In the genomic region with DNA sequence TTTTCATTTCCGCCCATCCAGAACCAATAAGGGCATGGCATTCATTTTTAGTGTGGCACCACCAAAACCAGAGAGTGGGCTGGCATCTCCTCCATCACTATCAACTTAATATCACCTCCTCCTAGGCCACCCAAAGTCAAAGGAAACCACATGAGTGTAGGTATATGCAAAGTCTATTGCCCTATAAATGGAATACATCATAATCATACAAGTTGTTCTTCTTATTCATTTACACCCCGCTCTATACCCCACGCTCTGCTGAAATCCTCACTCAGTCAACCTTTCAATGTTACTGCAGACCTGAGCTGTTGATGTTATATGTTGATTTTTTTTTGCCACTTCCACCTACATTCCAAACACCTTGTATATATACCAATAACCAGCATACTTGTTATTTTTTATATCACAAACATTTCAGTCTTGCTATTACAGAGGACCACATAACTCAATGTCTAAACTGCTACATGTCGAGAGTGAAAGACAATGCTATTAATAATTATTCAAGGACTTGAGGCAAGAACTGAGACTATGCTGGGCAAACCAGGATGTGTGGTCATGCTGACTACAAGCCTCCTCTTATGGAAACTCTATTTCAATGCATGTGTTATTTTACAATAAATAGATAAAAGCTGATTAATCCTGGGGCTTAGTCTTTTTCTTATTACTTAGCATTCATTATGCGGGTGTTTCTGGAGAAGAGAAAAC, we compare ENCODE assay signal across 14 cellular contexts.
DNase-seq lines count a peak whose midpoint lies in the region; ATAC-seq, FAIRE-seq and TF ChIP-seq lines count a peak whose summit lies in the region.
"Had no signal": no experiment of that assay in that cellular context is flagged by ENCODE, and none has a peak within 500 bp of the region (broad histone marks: within the 10 kb centered on the region; RNA-seq: fewer than 3 reads in every experiment).

No MANE protein-coding gene starts in this region.

- H3K4me3 Mint-ChIP-seq in CD4-positive, alpha-beta T cell: no peak overlapping the region
- H3K4me3 Mint-ChIP-seq: WTC11 had no signal

- H3K27me3 ChIP-seq in CD4-positive, alpha-beta T cell (ENCODE audit: control insufficient read depth, insufficient read depth, low read length): no peaks in the 10 kb centered on the region

- no peak overlapping the region for H3K4me3 ChIP-seq in GM12865 (ENCODE audit: low read depth, low read length)

- no peak for TF ChIP-seq CTCF in GM12865 (IDR thresholded peaks at IDR 0.05; ENCODE audit: insufficient read depth, low read depth, low read length, missing control alignments)
- TF ChIP-seq CTCF in CD4-positive, alpha-beta T cell (IDR thresholded peaks at IDR 0.05): no peak

- TF ChIP-seq POLR2A in H54 (IDR thresholded peaks at IDR 0.05; ENCODE audit: low read depth, low read length): no peak

- POLR2A ChIA-PET in CD4-positive, alpha-beta T cell (lab: Charles Lee): no interaction called here

- ATAC-seq in GM19395 (IDR thresholded peaks at IDR 0.05; ENCODE audit: unreplicated experiment) (peak; percentile 91), HG02763 (IDR thresholded peaks at IDR 0.05; ENCODE audit: unreplicated experiment) (peak; percentile 77), HG03521 (IDR thresholded peaks at IDR 0.05; ENCODE audit: unreplicated experiment) (peak; percentile 87)
- no peak for ATAC-seq in CD4-positive, alpha-beta T cell (ENCODE audit: poor library complexity)
- ATAC-seq: WTC11 had no signal

- H3K27me3 Mint-ChIP-seq in CD4-positive, alpha-beta T cell: no peaks in the 10 kb centered on the region

- CTCF ChIA-PET in CD4-positive, alpha-beta T cell (lab: Charles Lee): no interaction called here

- intact Hi-C loops in CD4-positive, alpha-beta T cell (cut with DNase I, micrococcal nuclease): no loop called here

- no peaks in the 10 kb centered on the region for H3K9me3 ChIP-seq in CD4-positive, alpha-beta T cell (ENCODE audit: control insufficient read depth, low read length)

- no peak overlapping the region for H3K27ac ChIP-seq in CD4-positive, alpha-beta T cell (ENCODE audit: low read depth, low read length)

- no peak overlapping the region for H3K27ac Mint-ChIP-seq in CD4-positive, alpha-beta T cell
- H3K27ac Mint-ChIP-seq: progenitor cell of endocrine pancreas, WTC11 had no signal

- no peak for FAIRE-seq in H54 (lab: Jason Lieb, UNC)
- FAIRE-seq: keratinocyte had no signal

- DNase-seq in GM12865 (ENCODE audit: low read depth): peak; percentile 42
- DNase-seq in CD4-positive, alpha-beta T cell: no peak
- DNase-seq in H54 (ENCODE audit: insufficient read length, low spot score): no peak
- no peak for DNase-seq in NCI-H1048 (lab: John Stamatoyannopoulos, UW)
- no peak for DNase-seq in GF-D8 (lab: John Stamatoyannopoulos, UW)
- DNase-seq: Calu3, cerebellar nuclear complex, OCI-M1 had no signal

- no peaks in the 10 kb centered on the region for H3K36me3 Mint-ChIP-seq in CD4-positive, alpha-beta T cell (ENCODE audit: low read depth)
- H3K36me3 Mint-ChIP-seq: WTC11 had no signal

- no peaks in the 10 kb centered on the region for H3K9me3 Mint-ChIP-seq in CD4-positive, alpha-beta T cell

- H3K4me1 Mint-ChIP-seq in CD4-positive, alpha-beta T cell (ENCODE audit: low read depth): no peaks in the 10 kb centered on the region
